Comparison of ENCODE assay signal across 8 cellular contexts in genomic region chr11:65718964-65719492, GRCh38. TPM values are rescaled to one million over a fixed set of nuclear protein-coding genes. Genes with fewer than 3 reads are reported as not detected.
DNase-seq lines count a peak whose midpoint lies in the region; ATAC-seq, FAIRE-seq and TF ChIP-seq lines count a peak whose summit lies in the region.

No MANE protein-coding gene starts in this region.

- no TSS peak for BruUV-seq in HepG2 (replicated peaks; lab: Mats Ljungman, UMichigan)

- H3K9me3 Mint-ChIP-seq in stimulated activated naive CD8-positive, alpha-beta T cell treated with anti-CD3 and anti-CD28 coated beads, Interleukin-15, Interleukin-2, amounts not matched to agents 100 ng/mL and 50 ng/mL, for 24 hours = no peaks in the 10 kb centered on the region

- POLR2A ChIA-PET in HepG2 (lab: Yijun Ruan, JAX) (interaction anchor here (0.9 to 3.6 kb wide), 8 partner anchors 7 to 171 kb away, joined by 3 to 56 read pairs (median 3); partner anchors contain the start of genes CCDC85B, FIBP, KAT5 and RELA), GM10248 (lab: Yijun Ruan, JAX) (no interaction called here)

- H3K4me2 ChIP-seq in HepG2 (ENCODE audit: low read depth, low read length) = peak overlapping the region; percentile 93

- 40% methylated on average over 3 of the region's 10 CpGs for WGBS in HepG2 (ENCODE audit: low lambda C conversion rate)

- TF ChIP-seq RAD21 in HepG2 (CRISPR knock-in tag; IDR thresholded peaks at IDR 0.05) = no peak

- TF ChIP-seq CTCF in ascending aorta (IDR thresholded peaks at IDR 0.05) (no peak), HepG2 (CRISPR knock-in tag; IDR thresholded peaks at IDR 0.05) (no peak), GM10248 (IDR thresholded peaks at IDR 0.05; ENCODE audit: control extremely low read depth, extremely low read depth, low read depth, missing control alignments) (no peak)

- peak overlapping the region; percentile 65 to 84 for H3K4me3 ChIP-seq in ascending aorta
- H3K4me3 ChIP-seq in HepG2 (replicated peaks in 1 of 3; ENCODE audit: insufficient read depth in 1 of 3, low read depth in 2 of 3, low read length in 3 of 3) = peak overlapping the region; percentile 76 to 89 (median 87)

- no peak for DNase-seq in stimulated activated naive CD8-positive, alpha-beta T cell treated with anti-CD3 and anti-CD28 coated beads, Interleukin-15, Interleukin-2, amounts not matched to agents 100 U/mL and 50 U/mL, for 24 hours
- peak in 1 of 2 donors; percentile 58 for DNase-seq in ascending aorta (ENCODE audit: low spot score in 2 of 2)
- DNase-seq in HepG2 (ENCODE audit: low spot score) = no peak
- DNase-seq in GM10248 (ENCODE audit: extremely low spot score) = no peak
- DNase-seq in stimulated activated naive CD4-positive, alpha-beta T cell (lab: John Stamatoyannopoulos, UW) = no peak
- no peak for DNase-seq in NCI-H1417 (lab: John Stamatoyannopoulos, UW)

- no peaks in the 10 kb centered on the region for H3K9me3 ChIP-seq in ascending aorta
- H3K9me3 ChIP-seq in HepG2 (ENCODE audit: low read length) = no peaks in the 10 kb centered on the region

- ATAC-seq in stimulated activated naive CD8-positive, alpha-beta T cell treated with anti-CD3 and anti-CD28 coated beads, Interleukin-15, Interleukin-2, amounts not matched to agents 100 U/mL and 50 U/mL, for 24 hours = no peak
- ATAC-seq in HepG2 (peak; percentile 53), HG02642 (IDR thresholded peaks at IDR 0.05; ENCODE audit: poor library complexity, unreplicated experiment) (no peak)

- H3K27me3 ChIP-seq in ascending aorta = no peaks in the 10 kb centered on the region
- H3K27me3 ChIP-seq in HepG2 (ENCODE audit: control insufficient read depth in 1 of 2, insufficient read depth in 2 of 2, low read length in 2 of 2) = no peaks in the 10 kb centered on the region; a peak in 1 of 5 replicates

- H3K27me3 Mint-ChIP-seq in stimulated activated naive CD8-positive, alpha-beta T cell treated with anti-CD3 and anti-CD28 coated beads, Interleukin-15, Interleukin-2, amounts not matched to agents 100 ng/mL and 50 ng/mL, for 24 hours = no peaks in the 10 kb centered on the region

- no peak overlapping the region for H3K9ac ChIP-seq in HepG2 (ENCODE audit: insufficient read depth, low read depth, low read length)

- no peak overlapping the region for H2AFZ ChIP-seq in HepG2 (ENCODE audit: low read length)

- in situ Hi-C loops in HepG2 (cut with HindIII; ENCODE audit: extremely low pct_ligation_motif_present, low pct_unique_long_range_greater_than_20kb) = loop anchor here (10.0 kb wide), 2 partner anchors 96 to 266 kb away; no protein-coding TSS in a partner anchor

- intact Hi-C loops in ascending aorta (cut with DNase I) = loop anchor here (10.0 kb wide), 1 partner anchor 104 kb away; the partner anchor contains the start of genes MAP3K11 and PCNX3
- intact Hi-C loops in HepG2 (cut with micrococcal nuclease; ENCODE audit: unreplicated experiment) = no loop called here

- H3K4me1 Mint-ChIP-seq in stimulated activated naive CD8-positive, alpha-beta T cell treated with anti-CD3 and anti-CD28 coated beads, Interleukin-15, Interleukin-2, amounts not matched to agents 100 ng/mL and 50 ng/mL, for 24 hours (ENCODE audit: low read depth) = peaks cover 28% of the 10 kb centered on the region

- H4K20me1 ChIP-seq in HepG2 (ENCODE audit: insufficient read depth, low read length) = peaks cover 8% of the 10 kb centered on the region

- H3K27ac Mint-ChIP-seq in stimulated activated naive CD8-positive, alpha-beta T cell treated with anti-CD3 and anti-CD28 coated beads, Interleukin-15, Interleukin-2, amounts not matched to agents 100 ng/mL and 50 ng/mL, for 24 hours = peak overlapping the region; percentile 96

- H3K79me2 ChIP-seq in HepG2 (ENCODE audit: insufficient read depth, low read length) = peaks cover 13% of the 10 kb centered on the region

- peak overlapping the region; percentile 98 for H3K4me3 Mint-ChIP-seq in stimulated activated naive CD8-positive, alpha-beta T cell treated with anti-CD3 and anti-CD28 coated beads, Interleukin-15, Interleukin-2, amounts not matched to agents 100 ng/mL and 50 ng/mL, for 24 hours

- FAIRE-seq in HepG2 (lab: Jason Lieb, UNC) = no peak

- peak overlapping the region in 1 of 2 donors; percentile 86 for H3K27ac ChIP-seq in ascending aorta
- no peak overlapping the region for H3K27ac ChIP-seq in HepG2 (ENCODE audit: extremely low read length, insufficient read depth, low read length)

- peaks cover 60% of the 10 kb centered on the region for H3K36me3 Mint-ChIP-seq in stimulated activated naive CD8-positive, alpha-beta T cell treated with anti-CD3 and anti-CD28 coated beads, Interleukin-15, Interleukin-2, amounts not matched to agents 100 ng/mL and 50 ng/mL, for 24 hours (ENCODE audit: low read depth)

- peaks cover 52 to 53% of the 10 kb centered on the region in 2 donors for H3K36me3 ChIP-seq in ascending aorta
- peaks cover 27 to 49% of the 10 kb centered on the region in 2 experiments for H3K36me3 ChIP-seq in HepG2 (replicated peaks in 1 of 2; ENCODE audit: control insufficient read depth in 1 of 2, insufficient read depth in 2 of 2, low read length in 2 of 2)

- TF ChIP-seq EP300 in HepG2 (IDR thresholded peaks at IDR 0.05; ENCODE audit: low read depth in 2 of 2, low read length in 2 of 2) (no peak), HepG2 (CRISPR knock-in tag; IDR thresholded peaks at IDR 0.05; ENCODE audit: borderline replicate concordance) (no peak)

- TF ChIP-seq POLR2A in HepG2 (IDR thresholded peaks at IDR 0.05; ENCODE audit: insufficient read depth in 1 of 2, low read depth in 2 of 2, low read length in 2 of 2) = no peak

- CTCF ChIA-PET in HepG2 (lab: Yijun Ruan, JAX; ENCODE audit: low intra/inter-chr PET ratio, low total read pairs) = no interaction called here
- CTCF ChIA-PET in GM10248 (lab: Yijun Ruan, JAX) = interaction anchor here (1.0 to 5.7 kb wide), 11 partner anchors 7 to 172 kb away, joined by 3 to 33 read pairs (median 5); partner anchors contain the start of genes AP5B1, FIBP, KAT5 and MUS81

- H3K4me1 ChIP-seq in ascending aorta = peaks cover 5 to 17% of the 10 kb centered on the region in 2 donors
- peaks cover 26% of the 10 kb centered on the region for H3K4me1 ChIP-seq in HepG2 (ENCODE audit: insufficient read depth, low read length)

RNA-seq across cellular contexts. Expression of gene RNASEH2C, which starts 1.6 kb away (rescaled TPM):
- total RNA-seq in ascending aorta (155 TPM), HepG2 (2016; rRNA removed; fragmentation: Illumina TruSeq; extraction: Trizol) (50.9 and 65.1 TPM in 2 replicates)
- total RNA-seq in HepG2 (2016; cell fraction: cytosol; rRNA removed; fragmentation: Illumina TruSeq; extraction: Trizol; ENCODE audit: low read depth) = 57.6 and 60.3 TPM in 2 replicates
- total RNA-seq in HepG2 (2016; cell fraction: insoluble cytoplasmic fraction; rRNA removed; fragmentation: Illumina TruSeq; extraction: Trizol) = 55.2 and 76.7 TPM in 2 replicates
- 36.0 and 40.9 TPM in 2 replicates for total RNA-seq in HepG2 (2016; cell fraction: membrane; rRNA removed; fragmentation: Illumina TruSeq; extraction: Trizol)
- total RNA-seq in HepG2 (2016; cell fraction: nucleus; rRNA removed; fragmentation: Illumina TruSeq; extraction: Trizol) = 18.2 and 19.2 TPM in 2 replicates
- polyA plus RNA-seq in HepG2 (2011; rRNA removed) = 24.6 and 27.4 TPM in 2 replicates
- 34.9 and 55.1 TPM in 2 replicates for polyA plus RNA-seq in HepG2 (2011; cell fraction: cytosol; rRNA removed)
- 41.5 and 44.0 TPM in 2 replicates for polyA plus RNA-seq in HepG2 (2011; cell fraction: nucleus; rRNA removed)
- polyA plus RNA-seq in HepG2 (2012) = 16.9 and 19.3 TPM in 2 replicates
- polyA plus RNA-seq in HepG2 (2016; cell fraction: cytosol; fragmentation: Illumina TruSeq; extraction: Trizol; ENCODE audit: low read depth) = 53.8 and 60.7 TPM in 2 replicates
- 53.3 and 62.7 TPM in 2 replicates for polyA plus RNA-seq in HepG2 (2016; cell fraction: insoluble cytoplasmic fraction; fragmentation: Illumina TruSeq; extraction: Trizol; ENCODE audit: low read depth)
- polyA plus RNA-seq in HepG2 (2016; cell fraction: membrane; fragmentation: Illumina TruSeq; extraction: Trizol; ENCODE audit: low read depth) = 27.7 and 34.7 TPM in 2 replicates
- 35.1 and 36.6 TPM in 2 replicates for polyA plus RNA-seq in HepG2 (2016; cell fraction: nucleus; fragmentation: Illumina TruSeq; extraction: Trizol; ENCODE audit: insufficient read depth, low read depth)
- polyA minus RNA-seq in HepG2 (2011; rRNA and poly(A)+ RNA removed; ENCODE audit: low replicate concordance) = 9.1 and 31.0 TPM in 2 replicates
- 11.3 and 11.4 TPM in 2 replicates for polyA minus RNA-seq in HepG2 (2011; cell fraction: cytosol; rRNA and poly(A)+ RNA removed)
- 12.7 and 15.0 TPM in 2 replicates for polyA minus RNA-seq in HepG2 (2011; cell fraction: nucleus; rRNA and poly(A)+ RNA removed)

RNA-seq across cellular contexts. Expression of gene KAT5, which starts 7.0 kb away (rescaled TPM):
- total RNA-seq in ascending aorta (31.0 TPM), HepG2 (2016; rRNA removed; fragmentation: Illumina TruSeq; extraction: Trizol) (45.4 and 48.3 TPM in 2 replicates)
- 8.5 and 8.6 TPM in 2 replicates for total RNA-seq in HepG2 (2016; cell fraction: cytosol; rRNA removed; fragmentation: Illumina TruSeq; extraction: Trizol; ENCODE audit: low read depth)
- 45.1 and 48.4 TPM in 2 replicates for total RNA-seq in HepG2 (2016; cell fraction: insoluble cytoplasmic fraction; rRNA removed; fragmentation: Illumina TruSeq; extraction: Trizol)
- 17.0 and 19.2 TPM in 2 replicates for total RNA-seq in HepG2 (2016; cell fraction: membrane; rRNA removed; fragmentation: Illumina TruSeq; extraction: Trizol)
- 28.1 and 30.8 TPM in 2 replicates for total RNA-seq in HepG2 (2016; cell fraction: nucleus; rRNA removed; fragmentation: Illumina TruSeq; extraction: Trizol)
- polyA plus RNA-seq in HepG2 (2011; rRNA removed) = 34.4 and 35.2 TPM in 2 replicates
- 21.9 and 28.4 TPM in 2 replicates for polyA plus RNA-seq in HepG2 (2011; cell fraction: cytosol; rRNA removed)
- 53.3 and 53.6 TPM in 2 replicates for polyA plus RNA-seq in HepG2 (2011; cell fraction: nucleus; rRNA removed)
- polyA plus RNA-seq in HepG2 (2012) = 19.9 and 22.4 TPM in 2 replicates
- polyA plus RNA-seq in HepG2 (2016; cell fraction: cytosol; fragmentation: Illumina TruSeq; extraction: Trizol; ENCODE audit: low read depth) = 5.2 and 5.8 TPM in 2 replicates
- 41.7 and 50.6 TPM in 2 replicates for polyA plus RNA-seq in HepG2 (2016; cell fraction: insoluble cytoplasmic fraction; fragmentation: Illumina TruSeq; extraction: Trizol; ENCODE audit: low read depth)
- polyA plus RNA-seq in HepG2 (2016; cell fraction: membrane; fragmentation: Illumina TruSeq; extraction: Trizol; ENCODE audit: low read depth) = 9.1 and 12.0 TPM in 2 replicates
- polyA plus RNA-seq in HepG2 (2016; cell fraction: nucleus; fragmentation: Illumina TruSeq; extraction: Trizol; ENCODE audit: insufficient read depth, low read depth) = 60.8 and 65.4 TPM in 2 replicates
- polyA minus RNA-seq in HepG2 (2011; rRNA and poly(A)+ RNA removed; ENCODE audit: low replicate concordance) = 78.3 and 126 TPM in 2 replicates
- polyA minus RNA-seq in HepG2 (2011; cell fraction: cytosol; rRNA and poly(A)+ RNA removed) = 15.4 and 16.3 TPM in 2 replicates
- polyA minus RNA-seq in HepG2 (2011; cell fraction: nucleus; rRNA and poly(A)+ RNA removed) = 39.5 and 44.1 TPM in 2 replicates

RNA-seq across cellular contexts. Expression of gene RELA, which starts 56.3 kb away (rescaled TPM):
- total RNA-seq in ascending aorta (115 TPM), HepG2 (2016; rRNA removed; fragmentation: Illumina TruSeq; extraction: Trizol) (18.7 and 21.4 TPM in 2 replicates)
- total RNA-seq in HepG2 (2016; cell fraction: cytosol; rRNA removed; fragmentation: Illumina TruSeq; extraction: Trizol; ENCODE audit: low read depth) = 13.2 and 15.2 TPM in 2 replicates
- total RNA-seq in HepG2 (2016; cell fraction: insoluble cytoplasmic fraction; rRNA removed; fragmentation: Illumina TruSeq; extraction: Trizol) = 18.1 and 22.6 TPM in 2 replicates
- total RNA-seq in HepG2 (2016; cell fraction: membrane; rRNA removed; fragmentation: Illumina TruSeq; extraction: Trizol) = 29.5 and 31.1 TPM in 2 replicates
- 22.2 and 24.4 TPM in 2 replicates for total RNA-seq in HepG2 (2016; cell fraction: nucleus; rRNA removed; fragmentation: Illumina TruSeq; extraction: Trizol)
- 40.5 and 51.0 TPM in 2 replicates for polyA plus RNA-seq in HepG2 (2011; rRNA removed)
- 17.1 and 18.5 TPM in 2 replicates for polyA plus RNA-seq in HepG2 (2011; cell fraction: cytosol; rRNA removed)
- polyA plus RNA-seq in HepG2 (2011; cell fraction: nucleus; rRNA removed) = 130 and 135 TPM in 2 replicates
- polyA plus RNA-seq in HepG2 (2012) = 35.3 and 47.6 TPM in 2 replicates
- 18.5 and 18.9 TPM in 2 replicates for polyA plus RNA-seq in HepG2 (2016; cell fraction: cytosol; fragmentation: Illumina TruSeq; extraction: Trizol; ENCODE audit: low read depth)
- polyA plus RNA-seq in HepG2 (2016; cell fraction: insoluble cytoplasmic fraction; fragmentation: Illumina TruSeq; extraction: Trizol; ENCODE audit: low read depth) = 29.6 and 39.8 TPM in 2 replicates
- polyA plus RNA-seq in HepG2 (2016; cell fraction: membrane; fragmentation: Illumina TruSeq; extraction: Trizol; ENCODE audit: low read depth) = 31.6 and 34.3 TPM in 2 replicates
- 67.4 and 71.3 TPM in 2 replicates for polyA plus RNA-seq in HepG2 (2016; cell fraction: nucleus; fragmentation: Illumina TruSeq; extraction: Trizol; ENCODE audit: insufficient read depth, low read depth)
- 44.8 and 56.8 TPM in 2 replicates for polyA minus RNA-seq in HepG2 (2011; rRNA and poly(A)+ RNA removed; ENCODE audit: low replicate concordance)
- polyA minus RNA-seq in HepG2 (2011; cell fraction: cytosol; rRNA and poly(A)+ RNA removed) = 19.2 and 21.1 TPM in 2 replicates
- polyA minus RNA-seq in HepG2 (2011; cell fraction: nucleus; rRNA and poly(A)+ RNA removed) = 31.7 and 34.9 TPM in 2 replicates
